In genomic region chr18:13615432-13615861, GRCh38 we compare ENCODE assay signal across 11 cellular contexts.
DNase-seq lines count a peak whose midpoint lies in the region; ATAC-seq and TF ChIP-seq lines count a peak whose summit lies in the region.
"Had no signal": no experiment of that assay in that cellular context is flagged by ENCODE, and none has a peak within 500 bp of the region (broad histone marks: within the 10 kb centered on the region; RNA-seq: fewer than 3 reads in every experiment).

No MANE protein-coding gene starts in this region.

- ATAC-seq in activated CD8-positive, alpha-beta memory T cell treated with anti-CD3 and anti-CD28 coated beads, Interleukin-2, amount 10 ng/mL, durations not matched to agents 7 days and 5 days: peak; percentile 12
- ATAC-seq in activated B cell treated with CpG ODN at 0.5 μM for 24 hours (ENCODE audit: low read depth): no peak
- peak; percentile 47 to 60 for ATAC-seq in right cardiac atrium
- no peak for ATAC-seq in mucosa of descending colon
- ATAC-seq in GM21367 (IDR thresholded peaks at IDR 0.05; ENCODE audit: unreplicated experiment): no peak

- in situ Hi-C loops in transverse colon (cut with MboI; ENCODE audit: low pct_ligation_motif_present in 1 of 4, low pct_unique_long_range_greater_than_20kb in 1 of 4, low sequenced_read_pairs in 3 of 4): no loop called here

- H3K4me3 ChIP-seq in right cardiac atrium (ENCODE audit: low read length) (no peak overlapping the region), transverse colon (no peak overlapping the region), mucosa of descending colon (no peak overlapping the region)

- 53% methylated on average over 8 of the region's 8 CpGs for WGBS in right cardiac atrium
- 82 to 89% methylated on average over 8 of the region's 8 CpGs for WGBS in transverse colon (ENCODE audit: low coverage in 1 of 2), 2 donors

- CTCF ChIA-PET in activated CD8-positive, alpha-beta memory T cell treated with anti-CD3 and anti-CD28 coated beads, Interleukin-2, amount 10 ng/mL, durations not matched to agents 7 days and 5 days (lab: Charles Lee): interaction anchor here (0.8 to 10.1 kb wide), 5 partner anchors 9 to 56 kb away, joined by 3 to 122 read pairs (median 48); no protein-coding TSS in a partner anchor
- CTCF ChIA-PET in activated B cell treated with CpG ODN at 0.5 μM for 24 hours (lab: Charles Lee): interaction anchor here (0.8 to 11.4 kb wide), 5 partner anchors 14 to 55 kb away, joined by 3 to 171 read pairs (median 19); no protein-coding TSS in a partner anchor

- H3K27me3 ChIP-seq in right cardiac atrium (ENCODE audit: control insufficient read depth, insufficient read depth): no peaks in the 10 kb centered on the region
- H3K27me3 ChIP-seq in transverse colon: no peaks in the 10 kb centered on the region

- H3K27ac ChIP-seq in right cardiac atrium (ENCODE audit: low read length): peak overlapping the region; percentile 55
- peak overlapping the region in 3 of 4 donors; percentile 31 to 55 (median 40) for H3K27ac ChIP-seq in transverse colon

- peak overlapping the region; percentile 99 for H3K27ac Mint-ChIP-seq in activated CD8-positive, alpha-beta memory T cell treated with anti-CD3 and anti-CD28 coated beads, Interleukin-2, amount 10 ng/mL, durations not matched to agents 7 days and 5 days
- H3K27ac Mint-ChIP-seq in activated B cell treated with CpG ODN at 0.5 μM for 24 hours: peak overlapping the region; percentile 99
- H3K27ac Mint-ChIP-seq: brain had no signal

- no peaks in the 10 kb centered on the region for H3K27me3 Mint-ChIP-seq in activated CD8-positive, alpha-beta memory T cell treated with anti-CD3 and anti-CD28 coated beads, Interleukin-2, amount 10 ng/mL, durations not matched to agents 7 days and 5 days
- no peaks in the 10 kb centered on the region for H3K27me3 Mint-ChIP-seq in activated B cell treated with CpG ODN at 0.5 μM for 24 hours

- POLR2A ChIA-PET in activated B cell treated with CpG ODN at 0.5 μM for 24 hours (lab: Charles Lee): interaction anchor here (0.7 to 12.2 kb wide), 9 partner anchors 14 to 624 kb away, joined by 3 to 1007 read pairs (median 4); partner anchors contain the start of genes CEP192, FAM210A and RNMT

- no peak for TF ChIP-seq EP300 in transverse colon (IDR thresholded peaks at IDR 0.05; ENCODE audit: low read depth)

- DNase-seq in activated CD8-positive, alpha-beta memory T cell treated with anti-CD3 and anti-CD28 coated beads, Interleukin-2, amount 10 ng/mL, durations not matched to agents 7 days and 5 days: peak; percentile 71
- no peak for DNase-seq in activated CD8-positive, alpha-beta memory T cell treated with anti-CD3 and anti-CD28 coated beads, Interleukin-2, amount 50 U/mL, for 4 hours
- DNase-seq in activated B cell treated with CpG ODN at 0.5 μM for 24 hours: no peak
- DNase-seq in right cardiac atrium: no peak
- no peak for DNase-seq in transverse colon
- no peak for DNase-seq in hypothalamus (lab: John Stamatoyannopoulos, UW)
- DNase-seq in mucosa of descending colon: no peak
- DNase-seq: NCI-H524 treated with DMSO at 0.1 percent for 48 hours had no signal

- H3K9me3 Mint-ChIP-seq in activated CD8-positive, alpha-beta memory T cell treated with anti-CD3 and anti-CD28 coated beads, Interleukin-2, amount 10 ng/mL, durations not matched to agents 7 days and 5 days (ENCODE audit: low read depth): no peaks in the 10 kb centered on the region
- H3K9me3 Mint-ChIP-seq in activated B cell treated with CpG ODN at 0.5 μM for 24 hours: no peaks in the 10 kb centered on the region
- H3K9me3 Mint-ChIP-seq: neural crest cell had no signal

- peak overlapping the region; percentile 77 for H3K4me3 Mint-ChIP-seq in activated CD8-positive, alpha-beta memory T cell treated with anti-CD3 and anti-CD28 coated beads, Interleukin-2, amount 10 ng/mL, durations not matched to agents 7 days and 5 days
- H3K4me3 Mint-ChIP-seq in activated B cell treated with CpG ODN at 0.5 μM for 24 hours: peak overlapping the region; percentile 95
- H3K4me3 Mint-ChIP-seq: brain, neural crest cell had no signal

- no peak for TF ChIP-seq CTCF in activated B cell treated with CpG ODN at 0.5 μM for 24 hours (IDR thresholded peaks at IDR 0.05)
- no peak for TF ChIP-seq CTCF in transverse colon (IDR thresholded peaks at IDR 0.05)
- TF ChIP-seq CTCF in mucosa of descending colon (IDR thresholded peaks at IDR 0.05): no peak

- intact Hi-C loops in activated B cell treated with CpG ODN at 0.5 μM for 24 hours (cut with micrococcal nuclease) (loop anchor here (2.0 to 10.0 kb wide), 3 partner anchors 241 to 731 kb away; partner anchors contain the start of genes CEP192 and PTPN2), right cardiac atrium (cut with DNase I) (no loop called here), transverse colon (cut with DNase I; ENCODE audit: low total_unique reads) (no loop called here), mucosa of descending colon (cut with DNase I, micrococcal nuclease) (no loop called here)

- H3K4me1 Mint-ChIP-seq in activated CD8-positive, alpha-beta memory T cell treated with anti-CD3 and anti-CD28 coated beads, Interleukin-2, amount 10 ng/mL, durations not matched to agents 7 days and 5 days: peaks cover 82% of the 10 kb centered on the region
- peaks cover 80% of the 10 kb centered on the region for H3K4me1 Mint-ChIP-seq in activated B cell treated with CpG ODN at 0.5 μM for 24 hours

- H3K36me3 ChIP-seq in transverse colon (no peaks in the 10 kb centered on the region), mucosa of descending colon (ENCODE audit: low read depth) (no peaks in the 10 kb centered on the region)

- TF ChIP-seq POLR2A in transverse colon (IDR thresholded peaks at IDR 0.05): no peak

- peaks cover 4% of the 10 kb centered on the region for H3K36me3 Mint-ChIP-seq in activated CD8-positive, alpha-beta memory T cell treated with anti-CD3 and anti-CD28 coated beads, Interleukin-2, amount 10 ng/mL, durations not matched to agents 7 days and 5 days
- peaks cover 42% of the 10 kb centered on the region for H3K36me3 Mint-ChIP-seq in activated B cell treated with CpG ODN at 0.5 μM for 24 hours (ENCODE audit: low read depth)
- H3K36me3 Mint-ChIP-seq: brain had no signal

- H3K4me1 ChIP-seq in right cardiac atrium (ENCODE audit: control insufficient read depth, insufficient read depth, low read length) (peaks cover 3% of the 10 kb centered on the region), transverse colon (peaks cover 4 to 28% (median 10%) of the 10 kb centered on the region in 4 donors), mucosa of descending colon (ENCODE audit: low read depth) (peaks cover 2% of the 10 kb centered on the region)

- H3K9me3 ChIP-seq in right cardiac atrium (ENCODE audit: control insufficient read depth, low read length) (no peaks in the 10 kb centered on the region), transverse colon (no peaks in the 10 kb centered on the region), mucosa of descending colon (no peaks in the 10 kb centered on the region)

Comparison
In these comparisons a context has a peak if more than half of its experiments do, and no peak if none do; other contexts are left out.
1. ATAC-seq: peak in activated CD8-positive, alpha-beta memory T cell treated with anti-CD3 and anti-CD28 coated beads, Interleukin-2, amount 10 ng/mL, durations not matched to agents 7 days and 5 days (single experiment) and right cardiac atrium (2 of 2); none in activated B cell treated with CpG ODN at 0.5 μM for 24 hours (single experiment), mucosa of descending colon (single experiment) and GM21367 (single experiment).